Comparison of ENCODE assay signal across 9 cellular contexts in genomic region chr13:26022538-26023292, GRCh38. TPM values are rescaled to one million over a fixed set of nuclear protein-coding genes. Genes with fewer than 3 reads are reported as not detected.
A peak's percentile ranks its signal among the peaks of the same experiment; 100 is the strongest.
DNase-seq lines count a peak whose midpoint lies in the region; ATAC-seq and TF ChIP-seq lines count a peak whose summit lies in the region.
"Had no signal": no experiment of that assay in that cellular context is flagged by ENCODE, and none has a peak within 500 bp of the region (broad histone marks: within the 10 kb centered on the region; RNA-seq: fewer than 3 reads in every experiment).

No MANE protein-coding gene starts in this region.

- H3K9me3 Mint-ChIP-seq in activated CD4-positive, alpha-beta T cell treated with anti-CD3 and anti-CD28 coated beads, Interleukin-2, amount 10 ng/mL, durations not matched to agents 24 days and 14 days = no peaks in the 10 kb centered on the region

- H3K4me3 Mint-ChIP-seq in activated CD4-positive, alpha-beta T cell treated with anti-CD3 and anti-CD28 coated beads, Interleukin-2, amount 10 ng/mL, durations not matched to agents 24 days and 14 days = no peak overlapping the region

- in situ Hi-C loops in brain microvascular endothelial cell (cut with HindIII; ENCODE audit: low pct_ligation_motif_present, low sequenced_read_pairs) = no loop called here

- no peaks in the 10 kb centered on the region for H3K36me3 ChIP-seq in MG63
- H3K36me3 ChIP-seq in brain microvascular endothelial cell (replicated peaks) = no peaks in the 10 kb centered on the region

- ATAC-seq in left lobe of liver = peak; percentile 52
- no peak for ATAC-seq in HG03097 (IDR thresholded peaks at IDR 0.05; ENCODE audit: low FRiP score, unreplicated experiment)
- ATAC-seq in GM18519 (IDR thresholded peaks at IDR 0.05; ENCODE audit: low FRiP score, unreplicated experiment) = no peak

- no peak overlapping the region for H3K27ac Mint-ChIP-seq in activated CD4-positive, alpha-beta T cell treated with anti-CD3 and anti-CD28 coated beads, Interleukin-2, amount 10 ng/mL, durations not matched to agents 24 days and 14 days

- DNase-seq in AG08395 (ENCODE audit: low spot score) (peak; percentile 85), MG63 (peak; percentile 95), brain microvascular endothelial cell (peak; percentile 78), left lobe of liver (ENCODE audit: low spot score) (no peak)
- no peak for DNase-seq in activated CD4-positive, alpha-beta T cell treated with anti-CD3 and anti-CD28 coated beads, Interleukin-2, amount 10 ng/mL, durations not matched to agents 24 days and 14 days
- DNase-seq in effector CD8-positive, alpha-beta T cell (lab: John Stamatoyannopoulos, UW) = no peak
- DNase-seq: activated CD4-positive, alpha-beta T cell treated with anti-CD3 and anti-CD28 coated beads for 4 hours had no signal

- peaks cover 11% of the 10 kb centered on the region for H3K27me3 Mint-ChIP-seq in activated CD4-positive, alpha-beta T cell treated with anti-CD3 and anti-CD28 coated beads, Interleukin-2, amount 10 ng/mL, durations not matched to agents 24 days and 14 days

- H3K9me3 ChIP-seq in MG63 = no peaks in the 10 kb centered on the region

- no peak for TF ChIP-seq CTCF in brain microvascular endothelial cell (IDR thresholded peaks at IDR 0.05; ENCODE audit: low read depth, low read length, missing control alignments)

- H3K27me3 ChIP-seq in MG63 (no peaks in the 10 kb centered on the region), brain microvascular endothelial cell (replicated peaks) (no peaks in the 10 kb centered on the region)

- no peak overlapping the region for H3K27ac ChIP-seq in brain microvascular endothelial cell

- peaks cover 7% of the 10 kb centered on the region for H3K36me3 Mint-ChIP-seq in activated CD4-positive, alpha-beta T cell treated with anti-CD3 and anti-CD28 coated beads, Interleukin-2, amount 10 ng/mL, durations not matched to agents 24 days and 14 days (ENCODE audit: low read depth)

- peaks cover 3% of the 10 kb centered on the region for H3K4me1 Mint-ChIP-seq in activated CD4-positive, alpha-beta T cell treated with anti-CD3 and anti-CD28 coated beads, Interleukin-2, amount 10 ng/mL, durations not matched to agents 24 days and 14 days

- intact Hi-C loops in activated CD4-positive, alpha-beta T cell treated with anti-CD3 and anti-CD28 coated beads, Interleukin-2, amount 10 ng/mL, durations not matched to agents 24 days and 14 days (cut with micrococcal nuclease) = no loop called here

- H3K4me3 ChIP-seq in MG63 = no peak overlapping the region
- H3K4me3 ChIP-seq in brain microvascular endothelial cell (ENCODE audit: low read depth, low read length) = no peak overlapping the region

RNA-seq across cellular contexts. Expression of gene SHISA2, which starts 29.1 kb away (rescaled TPM):
- 0.13 TPM in 1 of 2 replicates, not detected in the other for total RNA-seq in MG63 (2014; rRNA removed; shearing (Covaris generic); ENCODE audit: low replicate concordance)
- not detected for total RNA-seq in left lobe of liver
- total RNA-seq in activated CD4-positive, alpha-beta T cell treated with anti-CD3 and anti-CD28 coated beads, Interleukin-2, amount 10 ng/mL, durations not matched to agents 24 days and 14 days = 2.2 and 2.3 TPM in 2 replicates

Comparison
In these comparisons a context has a peak if more than half of its experiments do, and no peak if none do; other contexts are left out.
1. DNase-seq: peak in AG08395 (single experiment), MG63 (single experiment) and brain microvascular endothelial cell (single experiment); none in left lobe of liver (single experiment), activated CD4-positive, alpha-beta T cell treated with anti-CD3 and anti-CD28 coated beads, Interleukin-2, amount 10 ng/mL, durations not matched to agents 24 days and 14 days (single experiment) and effector CD8-positive, alpha-beta T cell (single experiment).